In genomic region chr6:2969549-2969948, GRCh38 we compare ENCODE assay signal across 12 cellular contexts. TPM values are rescaled to one million over a fixed set of nuclear protein-coding genes. Genes with fewer than 3 reads are reported as not detected.
DNase-seq lines count a peak whose midpoint lies in the region; ATAC-seq and TF ChIP-seq lines count a peak whose summit lies in the region.
"Had no signal": no experiment of that assay in that cellular context is flagged by ENCODE, and none has a peak within 500 bp of the region (broad histone marks: within the 10 kb centered on the region; RNA-seq: fewer than 3 reads in every experiment).

No MANE protein-coding gene starts in this region.

- H3K27ac ChIP-seq in liver (ENCODE audit: low read depth in 1 of 2, low read length in 2 of 2): peak overlapping the region; percentile 5 to 95
- H3K27ac ChIP-seq in stomach smooth muscle (ENCODE audit: low read length): peak overlapping the region; percentile 95

- no peak for ATAC-seq in activated T-helper 17 cell treated with anti-CD3 and anti-CD28 coated beads, Interleukin-2, amount 50 U/mL, for 72 hours (replicated peaks)
- no peak for ATAC-seq in HG03025 (IDR thresholded peaks at IDR 0.05; ENCODE audit: low FRiP score, unreplicated experiment)

- no peak for DNase-seq in activated T-cell treated with anti-CD3 and anti-CD28 coated beads, Interleukin-2, amount 50 U/mL, for 24 hours
- DNase-seq in activated T-cell treated with anti-CD3 and anti-CD28 coated beads for 4 hours (no peak), NCI-H1092 treated with DMSO at 0.1 percent for 48 hours (lab: John Stamatoyannopoulos, UW) (no peak), NCI-H2196 treated with DMSO at 0.1 percent for 48 hours (lab: John Stamatoyannopoulos, UW; ENCODE audit: unreplicated experiment) (no peak)
- DNase-seq: DMS79 treated with DMSO at 0.1 percent for 48 hours; Kasumi-1; stimulated activated CD4-positive, alpha-beta T cell treated with anti-CD3 and anti-CD28 coated beads, Interleukin-4, amount 100 ng/mL, for 24 hours; T-helper 9 cell had no signal

- peaks cover 41% of the 10 kb centered on the region for H3K4me1 Mint-ChIP-seq in activated T-cell treated with anti-CD3 and anti-CD28 coated beads, Interleukin-2, amount 50 U/mL, for 24 hours (ENCODE audit: low read depth)
- no peaks in the 10 kb centered on the region for H3K4me1 Mint-ChIP-seq in activated T-helper 17 cell treated with anti-CD3 and anti-CD28 coated beads, Interleukin-2, amount 50 U/mL, for 72 hours

- no peak for TF ChIP-seq CTCF in liver (IDR thresholded peaks at IDR 0.05; ENCODE audit: low read depth, low read length, missing input control)

- no peaks in the 10 kb centered on the region for H3K9me3 ChIP-seq in liver (ENCODE audit: control insufficient read depth in 4 of 4, low read length in 3 of 4)
- no peaks in the 10 kb centered on the region for H3K9me3 ChIP-seq in stomach smooth muscle (ENCODE audit: control insufficient read depth in 2 of 2, low read length in 2 of 2)

- H3K27me3 ChIP-seq in liver (ENCODE audit: control insufficient read depth in 4 of 4, insufficient read depth in 4 of 4, low read length in 3 of 4) (no peaks in the 10 kb centered on the region), stomach smooth muscle (ENCODE audit: control insufficient read depth in 1 of 2, insufficient read depth in 2 of 2, low read length in 2 of 2) (no peaks in the 10 kb centered on the region)

- H3K4me3 ChIP-seq in liver (ENCODE audit: low read depth in 1 of 3, low read length in 3 of 3): no peak overlapping the region
- no peak overlapping the region for H3K4me3 ChIP-seq in stomach smooth muscle (ENCODE audit: low read length in 2 of 2)

- peaks cover 2% of the 10 kb centered on the region for H3K9me3 Mint-ChIP-seq in activated T-cell treated with anti-CD3 and anti-CD28 coated beads, Interleukin-2, amount 50 U/mL, for 24 hours
- no peaks in the 10 kb centered on the region for H3K9me3 Mint-ChIP-seq in activated T-helper 17 cell treated with anti-CD3 and anti-CD28 coated beads, Interleukin-2, amount 50 U/mL, for 72 hours

- 93% methylated on average over 3 of the region's 3 CpGs for WGBS in liver

- H3K36me3 ChIP-seq in liver (ENCODE audit: control insufficient read depth in 4 of 4, insufficient read depth in 3 of 4, low read depth in 1 of 4, low read length in 3 of 4) (no peaks in the 10 kb centered on the region), stomach smooth muscle (ENCODE audit: control insufficient read depth in 2 of 2, insufficient read depth in 2 of 2, low read length in 2 of 2) (no peaks in the 10 kb centered on the region)

- H3K36me3 Mint-ChIP-seq in activated T-cell treated with anti-CD3 and anti-CD28 coated beads, Interleukin-2, amount 50 U/mL, for 24 hours (ENCODE audit: low read depth): peaks cover 3% of the 10 kb centered on the region
- H3K36me3 Mint-ChIP-seq in activated T-helper 17 cell treated with anti-CD3 and anti-CD28 coated beads, Interleukin-2, amount 50 U/mL, for 72 hours (ENCODE audit: low read depth): no peaks in the 10 kb centered on the region

- peaks cover 3 to 19% (median 7%) of the 10 kb centered on the region in 4 donors for H3K4me1 ChIP-seq in liver (ENCODE audit: control insufficient read depth in 4 of 4, insufficient read depth in 4 of 4, low read length in 3 of 4)
- peaks cover 13% of the 10 kb centered on the region for H3K4me1 ChIP-seq in stomach smooth muscle (ENCODE audit: control insufficient read depth, insufficient read depth, low read length)

- peaks cover 26% of the 10 kb centered on the region for H3K27me3 Mint-ChIP-seq in activated T-cell treated with anti-CD3 and anti-CD28 coated beads, Interleukin-2, amount 50 U/mL, for 24 hours
- H3K27me3 Mint-ChIP-seq in activated T-helper 17 cell treated with anti-CD3 and anti-CD28 coated beads, Interleukin-2, amount 50 U/mL, for 72 hours: peaks cover 5% of the 10 kb centered on the region

- H3K9ac ChIP-seq in liver (ENCODE audit: low read depth in 1 of 2, low read length in 2 of 2): peak overlapping the region in 1 of 2 donors; percentile 33
- peak overlapping the region in 1 of 2 donors; percentile 94 for H3K9ac ChIP-seq in stomach smooth muscle (ENCODE audit: low read length in 2 of 2)

- TF ChIP-seq RAD21 in liver (IDR thresholded peaks at IDR 0.05): no peak

- peak overlapping the region; percentile 38 for H3K4me3 Mint-ChIP-seq in activated T-cell treated with anti-CD3 and anti-CD28 coated beads, Interleukin-2, amount 50 U/mL, for 24 hours
- H3K4me3 Mint-ChIP-seq in activated T-helper 17 cell treated with anti-CD3 and anti-CD28 coated beads, Interleukin-2, amount 50 U/mL, for 72 hours: peak overlapping the region; percentile 77

- no peak overlapping the region for H3K27ac Mint-ChIP-seq in activated T-cell treated with anti-CD3 and anti-CD28 coated beads, Interleukin-2, amount 50 U/mL, for 24 hours
- no peak overlapping the region for H3K27ac Mint-ChIP-seq in activated T-helper 17 cell treated with anti-CD3 and anti-CD28 coated beads, Interleukin-2, amount 50 U/mL, for 72 hours

TF ChIP-seq in liver, 16 proteins besides CTCF, POLR2A, EP300 and RAD21:
- TF ChIP-seq FOXA1 (IDR thresholded peaks at IDR 0.05): no peak
- no peak for TF ChIP-seq TAF1 (conservative IDR thresholded peaks at IDR 0.05)
- no peak for TF ChIP-seq HNF4G (IDR thresholded peaks at IDR 0.05)
- no peak for TF ChIP-seq ATF3 (IDR thresholded peaks at IDR 0.05)
- TF ChIP-seq YY1 (IDR thresholded peaks at IDR 0.05): no peak
- TF ChIP-seq MAX (IDR thresholded peaks at IDR 0.05): no peak
- no peak for TF ChIP-seq EGR1 (IDR thresholded peaks at IDR 0.05; ENCODE audit: low read depth in 2 of 2)
- no peak for TF ChIP-seq REST (IDR thresholded peaks at IDR 0.05)

RNA-seq across cellular contexts. Expression of gene SERPINB6, which starts 1.8 kb away (rescaled TPM):
- total RNA-seq in activated T-helper 17 cell treated with anti-CD3 and anti-CD28 coated beads, Interleukin-2, amount 50 U/mL, for 72 hours: 10 to 100 TPM; 22.1 to 26.0 TPM
- total RNA-seq in liver: 10 to 100 TPM; 24.0 to 31.2 TPM
- polyA plus RNA-seq in liver: 10 to 100 TPM; 32.3 to 32.4 TPM

RNA-seq across cellular contexts. Expression of gene NQO2, which starts 30.1 kb away (rescaled TPM):
- 10 to 100 TPM; 25.1 to 29.3 TPM for total RNA-seq in activated T-helper 17 cell treated with anti-CD3 and anti-CD28 coated beads, Interleukin-2, amount 50 U/mL, for 72 hours
- total RNA-seq in liver: 100 to 1,000 TPM in 1 of 2 donors, 10 to 100 TPM in 1; 11.5 to 124 TPM
- 100 to 1,000 TPM in 1 of 2 donors, 10 to 100 TPM in 1; 61.7 to 127 TPM for polyA plus RNA-seq in liver
